Comparison of ENCODE assay signal across 2 cellular contexts in the genomic region with DNA sequence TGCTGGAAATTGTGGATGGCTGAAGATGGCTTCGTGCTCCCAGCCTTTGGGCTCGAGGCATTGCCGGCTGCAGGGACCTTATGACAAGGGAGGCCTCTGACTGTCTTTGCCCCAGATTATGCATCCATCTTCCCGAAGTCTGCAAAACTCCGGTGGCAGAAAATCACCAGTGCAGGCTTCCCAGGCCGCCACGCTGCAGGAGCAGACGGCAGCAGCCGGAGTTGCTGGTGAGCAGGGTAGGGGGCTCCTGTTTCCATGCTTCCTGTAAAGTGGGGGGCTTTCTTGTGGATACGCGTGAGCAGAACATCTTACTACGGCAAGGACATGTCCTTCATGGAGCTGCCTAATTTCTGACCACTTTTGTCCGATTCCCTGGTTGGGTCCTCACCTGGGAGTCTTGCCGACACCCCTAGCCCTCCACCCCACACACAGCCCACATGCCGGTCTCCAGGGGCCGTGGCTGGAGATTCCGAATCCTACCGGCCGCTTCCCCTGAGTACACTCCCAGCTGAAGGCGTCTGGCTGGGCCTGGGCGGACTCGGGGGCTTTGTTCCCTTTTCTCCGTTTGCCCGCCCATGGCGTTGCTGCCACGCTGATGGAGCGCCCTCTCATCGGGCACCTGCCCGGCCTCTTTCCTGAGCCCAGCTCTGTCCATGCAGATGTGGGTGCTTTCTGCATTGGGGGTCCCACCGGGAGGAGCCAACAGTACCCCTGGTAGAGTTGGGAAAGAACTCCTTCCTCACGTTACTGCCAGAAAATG. TPM values are rescaled to one million over a fixed set of nuclear protein-coding genes. Genes with fewer than 3 reads are reported as not detected.
"Had no signal": no experiment of that assay in that cellular context is flagged by ENCODE, and none has a peak within 500 bp of the region (broad histone marks: within the 10 kb centered on the region; RNA-seq: fewer than 3 reads in every experiment).

No MANE protein-coding gene starts in this region.

RNA-seq across cellular contexts. Expression of gene GPR31, which starts 21.3 kb away (rescaled TPM):
- total RNA-seq: G401, GM12878 had no signal
- polyA plus RNA-seq: GM12878 had no signal

RNA-seq across cellular contexts. Expression of gene CCR6, which starts 56.2 kb away (rescaled TPM):
- total RNA-seq: G401 had no signal
